Comparison of ENCODE assay signal across 14 cellular contexts in genomic region chr17:41232399-41233105, GRCh38. TPM values are rescaled to one million over a fixed set of nuclear protein-coding genes. Genes with fewer than 3 reads are reported as not detected.
DNase-seq lines count a peak whose midpoint lies in the region; ATAC-seq, FAIRE-seq and TF ChIP-seq lines count a peak whose summit lies in the region.
"Not testable (repeated sequence)": the region's sequence is repeated elsewhere in the genome, so short reads cannot be mapped to it uniquely, and the experiment has no call there.
"Had no signal": no experiment of that assay in that cellular context is flagged by ENCODE, and none has a peak within 500 bp of the region (broad histone marks: within the 10 kb centered on the region; RNA-seq: fewer than 3 reads in every experiment).

KRTAP9-3 (plus strand) TSS chr17:41232449; CDS start chr17:41232502, 53 bp downstream.

- not testable (repeated sequence) for H3K4me1 Mint-ChIP-seq in activated CD4-positive, alpha-beta T cell treated with anti-CD3 and anti-CD28 coated beads for 36 hours

- H3K27ac Mint-ChIP-seq in activated CD4-positive, alpha-beta T cell treated with anti-CD3 and anti-CD28 coated beads for 36 hours, result peak within 1 kb of the TSS; percentile 18

- not testable (repeated sequence) for H3K36me3 Mint-ChIP-seq in activated CD4-positive, alpha-beta T cell treated with anti-CD3 and anti-CD28 coated beads for 36 hours (ENCODE audit: low read depth)

- H3K4me3 Mint-ChIP-seq in activated CD4-positive, alpha-beta T cell treated with anti-CD3 and anti-CD28 coated beads for 36 hours, result not testable (repeated sequence)

- DNase-seq in COLO668 (lab: John Stamatoyannopoulos, UW; ENCODE audit: unreplicated experiment) (peak; percentile 14), NCI-H2029 (lab: John Stamatoyannopoulos, UW) (peak; percentile 36), NCI-H774 (lab: John Stamatoyannopoulos, UW) (peak; percentile 76), kidney (peak; percentile 52)
- DNase-seq in activated CD4-positive, alpha-beta T cell treated with anti-CD3 and anti-CD28 coated beads for 36 hours, result not testable (repeated sequence)

- CTCF ChIA-PET in HEK293 (lab: Yijun Ruan, JAX), result interaction anchor here (0.8 kb wide), 1 partner anchor 317 kb away, joined by 4 read pairs; no protein-coding TSS in a partner anchor
- CTCF ChIA-PET in activated CD4-positive, alpha-beta T cell treated with anti-CD3 and anti-CD28 coated beads for 36 hours (lab: Charles Lee), result not testable (repeated sequence)

- not testable (repeated sequence) for FAIRE-seq in kidney (lab: Jason Lieb, UNC)

- H3K27ac ChIP-seq in HEK293 (ENCODE audit: extremely low read depth, low read depth, low read length); kidney (ENCODE audit: low read depth in 2 of 2, low read length in 2 of 2): not testable (repeated sequence)

- ATAC-seq in activated CD4-positive, alpha-beta T cell treated with anti-CD3 and anti-CD28 coated beads for 36 hours, result not testable (repeated sequence)

- not testable (repeated sequence) for H3K36me3 ChIP-seq in HEK293 (ENCODE audit: control insufficient read depth in 2 of 2, insufficient read depth in 1 of 2, low read length in 2 of 2); kidney (ENCODE audit: control insufficient read depth in 1 of 2, insufficient read depth in 2 of 2, low read length in 2 of 2)

- H3K9me3 ChIP-seq in HEK293 (ENCODE audit: control insufficient read depth, insufficient read depth, low read depth, low read length); kidney (ENCODE audit: control insufficient read depth in 1 of 2, low read length in 2 of 2): not testable (repeated sequence)

- not testable (repeated sequence) for H3K27me3 Mint-ChIP-seq in activated CD4-positive, alpha-beta T cell treated with anti-CD3 and anti-CD28 coated beads for 36 hours

- not testable (repeated sequence) for H3K9ac ChIP-seq in kidney (ENCODE audit: low read length in 2 of 2)

- not testable (repeated sequence) for H3K4me1 ChIP-seq in HEK293 (ENCODE audit: control insufficient read depth, insufficient read depth, low read length); kidney (ENCODE audit: control insufficient read depth in 1 of 2, insufficient read depth in 1 of 2, low read depth in 1 of 2, low read length in 2 of 2)

- H3K4me3 ChIP-seq in HEK293 (ENCODE audit: low read depth, low read length); kidney (ENCODE audit: low read length in 2 of 2): not testable (repeated sequence)

- POLR2A ChIA-PET in HEK293 (lab: Yijun Ruan, JAX); activated CD4-positive, alpha-beta T cell treated with anti-CD3 and anti-CD28 coated beads for 36 hours (lab: Charles Lee): not testable (repeated sequence)

- intact Hi-C loops in activated CD4-positive, alpha-beta T cell treated with anti-CD3 and anti-CD28 coated beads for 36 hours (cut with DNase I, micrococcal nuclease); kidney (cut with DNase I): not testable (repeated sequence)

- H3K9me3 Mint-ChIP-seq in activated CD4-positive, alpha-beta T cell treated with anti-CD3 and anti-CD28 coated beads for 36 hours (ENCODE audit: low read depth), result not testable (repeated sequence)

- not testable (repeated sequence) for TF ChIP-seq CTCF in HEK293 (tag by site-specific recombination; IDR thresholded peaks at IDR 0.05); kidney (IDR thresholded peaks at IDR 0.05; ENCODE audit: borderline replicate concordance, extremely low read depth, insufficient read depth)

TF ChIP-seq in HEK293, 187 proteins besides CTCF, POLR2A, EP300 and RAD21:
- TF ChIP-seq ZIC2 (tag by site-specific recombination; IDR thresholded peaks at IDR 0.05), result peak; percentile 73
- 0 out of 2 replicates have a peak, but pooled peaks have one; percentile 66 for TF ChIP-seq SCRT1 (tag by site-specific recombination; IDR thresholded peaks at IDR 0.05; ENCODE audit: borderline replicate concordance)
- peak; percentile 65 for TF ChIP-seq SCRT2 (tag by site-specific recombination; IDR thresholded peaks at IDR 0.05)

RNA-seq across cellular contexts. Expression of gene KRTAP9-3, which starts in this region (rescaled TPM):
- total RNA-seq in activated CD4-positive, alpha-beta T cell treated with anti-CD3 and anti-CD28 coated beads for 36 hours, result not detected
- not detected for total RNA-seq in kidney
- polyA plus RNA-seq in kidney (ENCODE audit: insufficient read depth, low read depth, low replicate concordance), result not detected
- total RNA-seq: A673; CD8-positive, alpha-beta T cell; GM23338; H7; HepG2 had no signal
- polyA plus RNA-seq: AG04450, CD14-positive monocyte, GM23338, HepG2, IgD-negative memory B cell had no signal

Comparison
In these comparisons a context has a peak if more than half of its experiments do, and no peak if none do; other contexts are left out.
1. Peak in DNase-seq in kidney; RNA of the gene not detected or under 1 TPM.